ENCODE assay signal across 26 cellular contexts in the genomic region with DNA sequence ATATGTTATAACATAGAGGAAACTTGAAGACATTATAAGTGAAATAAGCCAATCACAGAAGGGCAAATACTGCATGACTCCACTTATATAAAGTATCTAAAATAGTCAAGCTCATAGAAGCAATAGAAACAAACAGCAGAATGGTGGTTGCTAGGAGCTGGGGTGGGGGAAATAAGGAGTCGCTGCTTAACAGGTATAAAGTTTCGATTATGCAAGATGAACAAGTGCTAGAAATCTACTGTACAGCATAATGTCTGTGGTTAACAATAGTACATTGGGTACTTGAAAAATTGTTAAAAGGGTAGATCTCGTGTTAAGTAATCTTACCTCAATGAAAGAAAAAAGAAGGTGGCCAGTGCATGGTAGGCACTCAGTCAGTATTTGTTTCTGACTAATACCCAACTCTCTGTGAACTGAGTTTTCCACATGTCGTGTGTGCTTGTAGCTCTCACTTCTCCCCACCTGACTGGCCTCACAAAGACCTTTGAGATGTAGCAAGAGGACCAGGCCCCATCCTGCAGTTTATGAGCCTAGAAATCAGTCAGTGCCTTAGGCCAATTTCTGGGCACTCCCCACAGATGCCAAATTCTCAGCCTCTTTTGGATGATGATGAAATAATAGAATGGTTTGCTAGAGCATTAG. TPM values are rescaled to one million over a fixed set of nuclear protein-coding genes. Genes with fewer than 3 reads are reported as not detected.
A peak's percentile ranks its signal among the peaks of the same experiment; 100 is the strongest.
DNase-seq lines count a peak whose midpoint lies in the region; ATAC-seq and TF ChIP-seq lines count a peak whose summit lies in the region.
"Had no signal": no experiment of that assay in that cellular context is flagged by ENCODE, and none has a peak within 500 bp of the region (broad histone marks: within the 10 kb centered on the region; RNA-seq: fewer than 3 reads in every experiment).

No MANE protein-coding gene starts in this region.

- no peaks in the 10 kb centered on the region for H3K4me1 ChIP-seq in breast epithelium
- no peaks in the 10 kb centered on the region for H3K4me1 ChIP-seq in left lung

- no peaks in the 10 kb centered on the region for H3K36me3 ChIP-seq in breast epithelium
- no peaks in the 10 kb centered on the region for H3K36me3 ChIP-seq in left lung

- ATAC-seq in left lung (peak; percentile 92), SK-N-SH treated with all-trans-retinoic acid at 6 μM for 48 hours (no peak)
- ATAC-seq: HepG2 had no signal

- H3K27ac Mint-ChIP-seq in MCF 10A (ENCODE audit: low read depth, unreplicated experiment) (peak overlapping the region; percentile 14), endothelial cell (ENCODE audit: unreplicated experiment) (no peak overlapping the region)
- H3K27ac Mint-ChIP-seq: CD8-positive, alpha-beta memory T cell had no signal

- no peaks in the 10 kb centered on the region for H3K27me3 ChIP-seq in breast epithelium
- peaks cover 0 to 10% of the 10 kb centered on the region in 2 donors for H3K27me3 ChIP-seq in left lung

- H3K4me3 Mint-ChIP-seq in MCF 10A (ENCODE audit: unreplicated experiment): no peak overlapping the region
- no peak overlapping the region for H3K4me3 Mint-ChIP-seq in endothelial cell (ENCODE audit: unreplicated experiment)
- H3K4me3 Mint-ChIP-seq: CD8-positive, alpha-beta memory T cell had no signal

- no peak for TF ChIP-seq POLR2A in breast epithelium (IDR thresholded peaks at IDR 0.05)

- TF ChIP-seq CTCF in MCF 10A (IDR thresholded peaks at IDR 0.05; ENCODE audit: unreplicated experiment): no peak
- no peak for TF ChIP-seq CTCF in breast epithelium (IDR thresholded peaks at IDR 0.05)
- TF ChIP-seq CTCF in epithelial cell of esophagus (IDR thresholded peaks at IDR 0.05; ENCODE audit: insufficient read depth, low read depth, low read length, missing control alignments): no peak
- TF ChIP-seq CTCF in left lung (IDR thresholded peaks at IDR 0.05): no peak
- TF ChIP-seq CTCF in endothelial cell (IDR thresholded peaks at IDR 0.05; ENCODE audit: unreplicated experiment): no peak

- H3K9me3 ChIP-seq in breast epithelium (no peaks in the 10 kb centered on the region), left lung (no peaks in the 10 kb centered on the region)

- no peak overlapping the region for H3K27ac ChIP-seq in breast epithelium
- H3K27ac ChIP-seq in left lung: no peak overlapping the region
- H3K27ac ChIP-seq: C4-2B, HL-60 had no signal

- H3K4me1 Mint-ChIP-seq in MCF 10A (ENCODE audit: insufficient read depth, unreplicated experiment): peaks cover 25% of the 10 kb centered on the region
- H3K4me1 Mint-ChIP-seq in endothelial cell (ENCODE audit: unreplicated experiment): no peaks in the 10 kb centered on the region
- H3K4me1 Mint-ChIP-seq: CD8-positive, alpha-beta memory T cell had no signal

- H3K9me3 Mint-ChIP-seq in MCF 10A (ENCODE audit: unreplicated experiment): no peaks in the 10 kb centered on the region
- H3K9me3 Mint-ChIP-seq in endothelial cell (ENCODE audit: unreplicated experiment): no peaks in the 10 kb centered on the region

- POLR2A ChIA-PET in MCF 10A (lab: Yijun Ruan, JAX): interaction anchor here (0.5 to 4.8 kb wide), 17 partner anchors 11 to 301 kb away, joined by 3 to 54 read pairs (median 4); a partner anchor contains a TSS

- H3K27me3 Mint-ChIP-seq in MCF 10A (ENCODE audit: insufficient read depth, unreplicated experiment) (no peaks in the 10 kb centered on the region), endothelial cell (ENCODE audit: unreplicated experiment) (peaks cover 3% of the 10 kb centered on the region)

- no peak overlapping the region for H3K4me3 ChIP-seq in breast epithelium
- no peak overlapping the region for H3K4me3 ChIP-seq in epithelial cell of esophagus (ENCODE audit: low read length)
- no peak overlapping the region for H3K4me3 ChIP-seq in left lung

- CTCF ChIA-PET in MCF 10A (lab: Yijun Ruan, JAX): interaction anchor here (0.7 to 4.7 kb wide), 5 partner anchors 61 to 356 kb away, joined by 3 to 25 read pairs (median 6); a partner anchor contains a TSS

- intact Hi-C loops in MCF 10A (cut with micrococcal nuclease) (no loop called here), breast epithelium (cut with DNase I; ENCODE audit: low total_unique reads) (no loop called here), left lung (cut with DNase I) (no loop called here)

- BruUV-seq in MCF 10A (replicated peaks; lab: Mats Ljungman, UMichigan): no TSS peak

- peak; percentile 89 for DNase-seq in MCF 10A (ENCODE audit: unreplicated experiment)
- DNase-seq in breast epithelium (ENCODE audit: low spot score in 2 of 2): no peak
- peak; percentile 90 for DNase-seq in epithelial cell of esophagus (ENCODE audit: low read depth)
- DNase-seq in left lung: no peak
- DNase-seq in DMS153 (lab: John Stamatoyannopoulos, UW): no peak
- DNase-seq in endothelial cell (ENCODE audit: low spot score): no peak
- DNase-seq: Calu3; CD8-positive, alpha-beta memory T cell; EL; GF-D8; GOT3; HCEC 1CT; KBM-7; NCI-H1092 treated with DMSO at 0.1 percent for 48 hours; NCI-H1436 treated with DMSO at 0.1 percent for 48 hours; NCI-H1930; NCI-H510A; NCI-H774; SHP77; SW 1271 had no signal

- no peaks in the 10 kb centered on the region for H3K36me3 Mint-ChIP-seq in MCF 10A (ENCODE audit: insufficient read depth, unreplicated experiment)
- no peaks in the 10 kb centered on the region for H3K36me3 Mint-ChIP-seq in endothelial cell (ENCODE audit: low read depth, unreplicated experiment)
- H3K36me3 Mint-ChIP-seq: CD8-positive, alpha-beta memory T cell had no signal

TF ChIP-seq in SK-N-SH treated with all-trans-retinoic acid at 6 μM for 48 hours, 23 proteins besides CTCF, POLR2A, EP300 and RAD21 (continues in another document):
- no peak for TF ChIP-seq ZNF8 (CRISPR knock-in tag; IDR thresholded peaks at IDR 0.05)
- TF ChIP-seq OSR1 (CRISPR knock-in tag; IDR thresholded peaks at IDR 0.05): no peak
- TF ChIP-seq TCF4 (CRISPR knock-in tag; IDR thresholded peaks at IDR 0.05; ENCODE audit: borderline replicate concordance): no peak
- TF ChIP-seq ZFP30 (CRISPR knock-in tag; IDR thresholded peaks at IDR 0.05): no peak
- TF ChIP-seq TOX (CRISPR knock-in tag; IDR thresholded peaks at IDR 0.05; ENCODE audit: borderline replicate concordance): no peak
- TF ChIP-seq, protein P1, sequence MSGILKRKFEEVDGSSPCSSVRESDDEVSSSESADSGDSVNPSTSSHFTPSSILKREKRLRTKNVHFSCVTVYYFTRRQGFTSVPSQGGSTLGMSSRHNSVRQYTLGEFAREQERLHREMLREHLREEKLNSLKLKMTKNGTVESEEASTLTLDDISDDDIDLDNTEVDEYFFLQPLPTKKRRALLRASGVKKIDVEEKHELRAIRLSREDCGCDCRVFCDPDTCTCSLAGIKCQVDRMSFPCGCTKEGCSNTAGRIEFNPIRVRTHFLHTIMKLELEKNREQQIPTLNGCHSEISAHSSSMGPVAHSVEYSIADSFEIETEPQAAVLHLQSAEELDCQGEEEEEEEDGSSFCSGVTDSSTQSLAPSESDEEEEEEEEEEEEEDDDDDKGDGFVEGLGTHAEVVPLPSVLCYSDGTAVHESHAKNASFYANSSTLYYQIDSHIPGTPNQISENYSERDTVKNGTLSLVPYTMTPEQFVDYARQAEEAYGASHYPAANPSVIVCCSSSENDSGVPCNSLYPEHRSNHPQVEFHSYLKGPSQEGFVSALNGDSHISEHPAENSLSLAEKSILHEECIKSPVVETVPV (CRISPR knock-in tag; IDR thresholded peaks at IDR 0.05): no peak
- TF ChIP-seq ZC3H10 (CRISPR knock-in tag; IDR thresholded peaks at IDR 0.05): no peak
- no peak for TF ChIP-seq PPARA (CRISPR knock-in tag; IDR thresholded peaks at IDR 0.05; ENCODE audit: borderline replicate concordance)
- TF ChIP-seq, protein P2, sequence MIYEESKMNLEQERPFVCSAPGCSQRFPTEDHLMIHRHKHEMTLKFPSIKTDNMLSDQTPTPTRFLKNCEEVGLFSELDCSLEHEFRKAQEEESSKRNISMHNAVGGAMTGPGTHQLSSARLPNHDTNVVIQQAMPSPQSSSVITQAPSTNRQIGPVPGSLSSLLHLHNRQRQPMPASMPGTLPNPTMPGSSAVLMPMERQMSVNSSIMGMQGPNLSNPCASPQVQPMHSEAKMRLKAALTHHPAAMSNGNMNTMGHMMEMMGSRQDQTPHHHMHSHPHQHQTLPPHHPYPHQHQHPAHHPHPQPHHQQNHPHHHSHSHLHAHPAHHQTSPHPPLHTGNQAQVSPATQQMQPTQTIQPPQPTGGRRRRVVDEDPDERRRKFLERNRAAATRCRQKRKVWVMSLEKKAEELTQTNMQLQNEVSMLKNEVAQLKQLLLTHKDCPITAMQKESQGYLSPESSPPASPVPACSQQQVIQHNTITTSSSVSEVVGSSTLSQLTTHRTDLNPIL (CRISPR knock-in tag; IDR thresholded peaks at IDR 0.05; ENCODE audit: low read depth): no peak
- TF ChIP-seq ESRRG (CRISPR knock-in tag; IDR thresholded peaks at IDR 0.05): no peak

RNA-seq across cellular contexts. Expression of a gene that starts 14.7 kb away (rescaled TPM):
- not detected in 2 replicates for total RNA-seq in MCF 10A (2022)
- total RNA-seq in breast epithelium: not detected
- not detected for total RNA-seq in left lung
- total RNA-seq in endothelial cell (ENCODE audit: unreplicated experiment): not detected
- total RNA-seq: Calu3; CD8-positive, alpha-beta memory T cell; HepG2; HT-29; RPMI7951 had no signal

RNA-seq across cellular contexts. Expression of a gene that starts 23.9 kb away (rescaled TPM):
- 0.33 and 0.56 TPM in 2 replicates for total RNA-seq in MCF 10A (2022)
- not detected for total RNA-seq in breast epithelium
- total RNA-seq in left lung: under 1 TPM in 1 of 2 donors, not detected in 1; 0.12 TPM
- not detected for total RNA-seq in endothelial cell (ENCODE audit: unreplicated experiment)
- total RNA-seq: CD8-positive, alpha-beta memory T cell; HepG2; RPMI7951 had no signal

RNA-seq across cellular contexts. Expression of a gene that starts 38.2 kb away (rescaled TPM):
- total RNA-seq in MCF 10A (2022) (not detected in 2 replicates), breast epithelium (not detected), left lung (not detected), endothelial cell (ENCODE audit: unreplicated experiment) (not detected)
- total RNA-seq: Calu3; CD8-positive, alpha-beta memory T cell; HepG2; HT-29; RPMI7951 had no signal

RNA-seq across cellular contexts. Expression of a gene that starts 51.6 kb away (rescaled TPM):
- not detected in 2 replicates for total RNA-seq in MCF 10A (2022)
- total RNA-seq in breast epithelium: not detected
- total RNA-seq in left lung: not detected
- total RNA-seq in endothelial cell (ENCODE audit: unreplicated experiment): not detected
- total RNA-seq: Calu3; CD8-positive, alpha-beta memory T cell; HepG2; HT-29; RPMI7951 had no signal

RNA-seq across cellular contexts. Expression of a gene that starts 54.2 kb away (rescaled TPM):
- total RNA-seq in MCF 10A (2022) (not detected in 2 replicates), breast epithelium (not detected), left lung (not detected), endothelial cell (ENCODE audit: unreplicated experiment) (not detected)
- total RNA-seq: Calu3; CD8-positive, alpha-beta memory T cell; HepG2; HT-29; RPMI7951 had no signal

Comparison
In these comparisons a context has a peak if more than half of its experiments do, and no peak if none do; other contexts are left out.
1. DNase-seq: peak in MCF 10A (single experiment) and epithelial cell of esophagus (single experiment); none in breast epithelium (0 of 2), left lung (0 of 2), DMS153 (single experiment) and endothelial cell (single experiment).